ENCODE assay signal across 19 cellular contexts in genomic region chr6:23173231-23173630, GRCh38.
DNase-seq lines count a peak whose midpoint lies in the region; ATAC-seq and TF ChIP-seq lines count a peak whose summit lies in the region.
"Had no signal": no experiment of that assay in that cellular context is flagged by ENCODE, and none has a peak within 500 bp of the region (broad histone marks: within the 10 kb centered on the region; RNA-seq: fewer than 3 reads in every experiment).

No MANE protein-coding gene starts in this region.

- DNase-seq in Kasumi-1 (lab: John Stamatoyannopoulos, UW) (peak; percentile 84 to 91), brain microvascular endothelial cell (no peak), mesenchymal stem cell (peak; percentile 28), gastrocnemius medialis (no peak), amniotic stem cell (lab: John Stamatoyannopoulos, UW) (no peak), Calu3 (no peak)
- DNase-seq in activated CD4-positive, CD25-positive, alpha-beta regulatory T cell (lab: John Stamatoyannopoulos, UW): no peak
- DNase-seq: activated CD4-positive, alpha-beta memory T cell treated with anti-CD3 and anti-CD28 coated beads for 36 hours; activated T-cell treated with anti-CD3 and anti-CD28 coated beads, Interleukin-2, amount 50 U/mL, for 24 hours; caudate nucleus; COR-L47; lower lobe of right lung; NCI-H2081 treated with DMSO at 0.1 percent for 48 hours; NCI-H526 treated with DMSO at 0.1 percent for 48 hours; nephron progenitor cell; OCI-M1; retina had no signal

- no peak for TF ChIP-seq POLR2A in gastrocnemius medialis (IDR thresholded peaks at IDR 0.05)

- peak overlapping the region in 1 of 2 experiments; percentile 77 for H2BK12ac ChIP-seq in mesenchymal stem cell (ENCODE audit: low read length in 2 of 2)

- H3K4ac ChIP-seq in mesenchymal stem cell (ENCODE audit: low read depth in 1 of 2, low read length in 2 of 2): peak overlapping the region in 1 of 2 experiments; percentile 80

- H4K20me1 ChIP-seq in BLaER1 treated with 17β-estradiol and CSF1 and Interleukin-3, amounts not matched to agents 10 nM and 100 nM: no peaks in the 10 kb centered on the region

- H3K9me3 ChIP-seq in BLaER1 treated with 17β-estradiol and CSF1 and Interleukin-3, amounts not matched to agents 10 nM and 100 nM (replicated peaks in 1 of 11): peaks cover 0 to 5% (median 3%) of the 10 kb centered on the region in 11 experiments; a peak in 5 of 22 replicates
- H3K9me3 ChIP-seq in mesenchymal stem cell (ENCODE audit: control insufficient read depth, low read length) (no peaks in the 10 kb centered on the region), gastrocnemius medialis (no peaks in the 10 kb centered on the region)
- H3K9me3 ChIP-seq: lower lobe of right lung had no signal

- no peaks in the 10 kb centered on the region for H3K27me3 Mint-ChIP-seq in Calu3 (ENCODE audit: unreplicated experiment)
- H3K27me3 Mint-ChIP-seq: activated CD4-positive, alpha-beta memory T cell treated with anti-CD3 and anti-CD28 coated beads for 36 hours; activated T-cell treated with anti-CD3 and anti-CD28 coated beads, Interleukin-2, amount 50 U/mL, for 24 hours had no signal

- H3K4me1 Mint-ChIP-seq in Calu3 (ENCODE audit: low read depth, unreplicated experiment): peaks cover 16% of the 10 kb centered on the region
- H3K4me1 Mint-ChIP-seq: nephron progenitor cell had no signal

- H2AFZ ChIP-seq in mesenchymal stem cell (ENCODE audit: low read depth, low read length): peak overlapping the region; percentile 53

- H4K8ac ChIP-seq in mesenchymal stem cell (ENCODE audit: low read length): peak overlapping the region; percentile 1

- H2BK15ac ChIP-seq in mesenchymal stem cell (ENCODE audit: low read depth, poor library complexity, severe bottlenecking): no peak overlapping the region

- H3K9me3 Mint-ChIP-seq in Calu3 (ENCODE audit: low read depth, unreplicated experiment): peaks cover 12% of the 10 kb centered on the region

- in situ Hi-C loops in brain microvascular endothelial cell (cut with HindIII; ENCODE audit: low pct_ligation_motif_present, low sequenced_read_pairs) (no loop called here), gastrocnemius medialis (cut with MboI; ENCODE audit: low sequenced_read_pairs in 4 of 4) (no loop called here)

- H3K18ac ChIP-seq in mesenchymal stem cell (ENCODE audit: low read depth in 1 of 2, low read length in 2 of 2): peak overlapping the region; percentile 4 to 11

- peak overlapping the region in 2 of 11 experiments; percentile 3 to 9; a peak in 1 of 22 replicates for H3K9ac ChIP-seq in BLaER1 treated with 17β-estradiol and CSF1 and Interleukin-3, amounts not matched to agents 10 nM and 100 nM
- peak overlapping the region; percentile 87 for H3K9ac ChIP-seq in mesenchymal stem cell (ENCODE audit: low read length)

- no peak overlapping the region for H2BK5ac ChIP-seq in mesenchymal stem cell (ENCODE audit: low read depth, low read length, poor library complexity, severe bottlenecking)

- H3K4me3 Mint-ChIP-seq in Calu3 (ENCODE audit: low read depth, unreplicated experiment): no peak overlapping the region
- H3K4me3 Mint-ChIP-seq: activated CD4-positive, alpha-beta memory T cell treated with anti-CD3 and anti-CD28 coated beads for 36 hours; activated T-cell treated with anti-CD3 and anti-CD28 coated beads, Interleukin-2, amount 50 U/mL, for 24 hours; nephron progenitor cell had no signal

- CTCF ChIA-PET in Calu3 (lab: Charles Lee): interaction anchor here (0.5 kb wide), 1 partner anchor 994 kb away, joined by 4 read pairs; no protein-coding TSS in a partner anchor

- H3K4me2 ChIP-seq in BLaER1 treated with 17β-estradiol and CSF1 and Interleukin-3, amounts not matched to agents 10 nM and 100 nM: peak overlapping the region in 6 of 11 experiments; percentile 22 to 76 (median 55); a peak in 13 of 22 replicates
- H3K4me2 ChIP-seq in mesenchymal stem cell (ENCODE audit: low read length, poor library complexity, severe bottlenecking): no peak overlapping the region

- H4K91ac ChIP-seq in mesenchymal stem cell (ENCODE audit: low read length): no peak overlapping the region

- H3K79me1 ChIP-seq in mesenchymal stem cell (replicated peaks; ENCODE audit: low read length, poor library complexity, severe bottlenecking): no peaks in the 10 kb centered on the region

- H3K27me3 ChIP-seq in BLaER1 treated with 17β-estradiol and CSF1 and Interleukin-3, amounts not matched to agents 10 nM and 100 nM: no peaks in the 10 kb centered on the region
- no peaks in the 10 kb centered on the region for H3K27me3 ChIP-seq in brain microvascular endothelial cell (replicated peaks)
- no peaks in the 10 kb centered on the region for H3K27me3 ChIP-seq in mesenchymal stem cell (ENCODE audit: control insufficient read depth in 1 of 2, insufficient read depth in 1 of 2, low read length in 2 of 2)
- no peaks in the 10 kb centered on the region for H3K27me3 ChIP-seq in gastrocnemius medialis

- no peak overlapping the region for H3K27ac Mint-ChIP-seq in Calu3 (ENCODE audit: unreplicated experiment)
- H3K27ac Mint-ChIP-seq: activated CD4-positive, alpha-beta memory T cell treated with anti-CD3 and anti-CD28 coated beads for 36 hours; activated naive CD4-positive, alpha-beta T cell treated with anti-CD3 and anti-CD28 coated beads, Interleukin-2, amount 50 U/mL, for 72 hours; activated T-cell treated with anti-CD3 and anti-CD28 coated beads, Interleukin-2, amount 50 U/mL, for 24 hours; nephron progenitor cell had no signal

- no peaks in the 10 kb centered on the region for H3K36me3 ChIP-seq in BLaER1 treated with 17β-estradiol and CSF1 and Interleukin-3, amounts not matched to agents 10 nM and 100 nM
- no peaks in the 10 kb centered on the region for H3K36me3 ChIP-seq in brain microvascular endothelial cell (replicated peaks)
- no peaks in the 10 kb centered on the region for H3K36me3 ChIP-seq in mesenchymal stem cell (ENCODE audit: control insufficient read depth in 1 of 2, insufficient read depth in 2 of 2, low read depth in 1 of 2, low read length in 2 of 2)
- no peaks in the 10 kb centered on the region for H3K36me3 ChIP-seq in gastrocnemius medialis
- H3K36me3 ChIP-seq: lower lobe of right lung had no signal

- no peaks in the 10 kb centered on the region for H3K36me3 Mint-ChIP-seq in Calu3 (ENCODE audit: insufficient read depth, unreplicated experiment)
- H3K36me3 Mint-ChIP-seq: activated CD4-positive, alpha-beta memory T cell treated with anti-CD3 and anti-CD28 coated beads for 36 hours; activated naive CD4-positive, alpha-beta T cell treated with anti-CD3 and anti-CD28 coated beads, Interleukin-2, amount 50 U/mL, for 72 hours had no signal

- H3K4me3 ChIP-seq in BLaER1 treated with 17β-estradiol and CSF1 and Interleukin-3, amounts not matched to agents 10 nM and 100 nM: no peak overlapping the region
- H3K4me3 ChIP-seq in brain microvascular endothelial cell (ENCODE audit: low read depth, low read length): no peak overlapping the region
- no peak overlapping the region for H3K4me3 ChIP-seq in mesenchymal stem cell (ENCODE audit: insufficient read depth in 1 of 2, low read depth in 1 of 2, low read length in 2 of 2)
- H3K4me3 ChIP-seq in gastrocnemius medialis: no peak overlapping the region
- H3K4me3 ChIP-seq: lower lobe of right lung had no signal

- 69% methylated on average over 3 of the region's 3 CpGs for WGBS in mesenchymal stem cell

- H3K23ac ChIP-seq in mesenchymal stem cell (ENCODE audit: low read length in 2 of 2): no peak overlapping the region

- TF ChIP-seq CTCF in brain microvascular endothelial cell (IDR thresholded peaks at IDR 0.05; ENCODE audit: low read depth, low read length, missing control alignments): no peak
- TF ChIP-seq CTCF in gastrocnemius medialis (IDR thresholded peaks at IDR 0.05 in 4 of 5, conservative IDR thresholded peaks at IDR 0.05 in 1 of 5): no peak
- no peak for TF ChIP-seq CTCF in Calu3 (IDR thresholded peaks at IDR 0.05; ENCODE audit: unreplicated experiment)

- no peak for ATAC-seq in gastrocnemius medialis
- ATAC-seq: activated naive CD4-positive, alpha-beta T cell treated with anti-CD3 and anti-CD28 coated beads, Interleukin-2, amount 50 U/mL, for 72 hours; lower lobe of right lung had no signal

- no TSS peak for BruUV-seq in Calu3 (replicated peaks; lab: Mats Ljungman, UMichigan)

- no peak overlapping the region for H2AK5ac ChIP-seq in mesenchymal stem cell (ENCODE audit: low read length, severe bottlenecking)

- H3K14ac ChIP-seq in mesenchymal stem cell (ENCODE audit: low read length in 2 of 2): no peak overlapping the region

- peaks cover 0 to 10% (median 5%) of the 10 kb centered on the region in 10 experiments; a peak in 12 of 20 replicates for H3K4me1 ChIP-seq in BLaER1 treated with 17β-estradiol and CSF1 and Interleukin-3, amounts not matched to agents 10 nM and 100 nM
- H3K4me1 ChIP-seq in mesenchymal stem cell (ENCODE audit: control insufficient read depth, insufficient read depth, low read depth, low read length) (no peaks in the 10 kb centered on the region), gastrocnemius medialis (no peaks in the 10 kb centered on the region)
- H3K4me1 ChIP-seq: lower lobe of right lung had no signal

- H3K27ac ChIP-seq in BLaER1 treated with 17β-estradiol and CSF1 and Interleukin-3, amounts not matched to agents 10 nM and 100 nM: peak overlapping the region in 5 of 11 experiments; percentile 2 to 56 (median 32); a peak in 4 of 22 replicates
- peak overlapping the region; percentile 91 for H3K27ac ChIP-seq in brain microvascular endothelial cell
- H3K27ac ChIP-seq in mesenchymal stem cell (ENCODE audit: low read length, poor library complexity, severe bottlenecking): no peak overlapping the region
- no peak overlapping the region for H3K27ac ChIP-seq in gastrocnemius medialis
- H3K27ac ChIP-seq: lower lobe of right lung had no signal

- H2BK120ac ChIP-seq in mesenchymal stem cell (ENCODE audit: low read depth, low read length): no peak overlapping the region

- intact Hi-C loops in gastrocnemius medialis (cut with DNase I; ENCODE audit: low total_unique reads): no loop called here
- intact Hi-C loops in Calu3 (cut with micrococcal nuclease; ENCODE audit: unreplicated experiment): no loop called here

Comparison
In these comparisons a context has a peak if more than half of its experiments do, and no peak if none do; other contexts are left out.
1. DNase-seq: peak in Kasumi-1 (2 of 2) and mesenchymal stem cell (single experiment); none in brain microvascular endothelial cell (single experiment), activated CD4-positive, CD25-positive, alpha-beta regulatory T cell (0 of 4), gastrocnemius medialis (0 of 2), amniotic stem cell (single experiment) and Calu3 (single experiment).